In genomic region chr18:13726228-13726971, GRCh38 we compare ENCODE assay signal across 8 cellular contexts. TPM values are rescaled to one million over a fixed set of nuclear protein-coding genes. Genes with fewer than 3 reads are reported as not detected.
DNase-seq lines count a peak whose midpoint lies in the region; ATAC-seq and TF ChIP-seq lines count a peak whose summit lies in the region.

FAM210A (minus strand) TSS chr18:13726558; CDS start chr18:13682077, 44,481 bp downstream.
RNMT (plus strand) TSS chr18:13726673; CDS start chr18:13731518, 4,845 bp downstream.

- intact Hi-C loops in left lung (cut with DNase I): no loop called here

- peak; percentile 89 for DNase-seq in NCI-H748 treated with DMSO at 0.1 percent for 48 hours (lab: John Stamatoyannopoulos, UW)
- DNase-seq in activated CD4-positive, alpha-beta T cell treated with anti-CD3 and anti-CD28 coated beads, Interleukin-2, amount 50 U/mL, for 4 hours: peak; percentile 93
- peak; percentile 99 for DNase-seq in dermis blood vessel endothelial cell
- DNase-seq in left lung: peak; percentile 97 to 99
- peak; percentile 86 to 89 for DNase-seq in stimulated activated CD4-positive, alpha-beta T cell treated with anti-CD3 and anti-CD28 coated beads, Interleukin-2, amount 100 ng/mL, for 48 hours

- H3K9me3 ChIP-seq in left lung: no peaks in the 10 kb centered on the region

- no peaks in the 10 kb centered on the region for H3K36me3 ChIP-seq in left lung

- peak; percentile 95 for ATAC-seq in GM19372 (IDR thresholded peaks at IDR 0.05; ENCODE audit: low read depth, unreplicated experiment)
- ATAC-seq in HG03558 (IDR thresholded peaks at IDR 0.05; ENCODE audit: extremely low read depth, unreplicated experiment): peak; percentile 77
- ATAC-seq in left lung: peak; percentile 98

- peak within 1 kb of the TSS; percentile 98 to 99 for H3K4me3 ChIP-seq in left lung

- peak within 1 kb of the TSS; percentile 82 for H3K27ac ChIP-seq in C4-2B
- peak within 1 kb of the TSS; percentile 95 to 96 for H3K27ac ChIP-seq in left lung

- H3K27me3 ChIP-seq in left lung: no peaks in the 10 kb centered on the region

- TF ChIP-seq CTCF in C4-2B (conservative IDR thresholded peaks at IDR 0.05) (0 out of 2 replicates have a peak, but pooled peaks have one; percentile 9), left lung (IDR thresholded peaks at IDR 0.05) (no peak)

- H3K4me1 ChIP-seq in left lung: peaks cover 14 to 33% of the 10 kb centered on the region in 2 donors

RNA-seq across cellular contexts. Expression of gene FAM210A, which starts in this region (rescaled TPM):
- total RNA-seq in dermis blood vessel endothelial cell (31.7 and 34.8 TPM in 2 replicates), left lung (10 to 100 TPM; 11.1 to 11.3 TPM)

RNA-seq across cellular contexts. Expression of gene RNMT, which starts in this region (rescaled TPM):
- total RNA-seq in dermis blood vessel endothelial cell (36.6 and 37.3 TPM in 2 replicates), left lung (10 to 100 TPM; 21.9 to 25.8 TPM)

Comparison
In these comparisons a context has a peak if more than half of its experiments do, and no peak if none do; other contexts are left out.
1. Peak in every context shown above with its lines: DNase-seq, ATAC-seq, H3K4me3 ChIP-seq and H3K27ac ChIP-seq.